ENCODE assay signal across 23 cellular contexts in the genomic region with DNA sequence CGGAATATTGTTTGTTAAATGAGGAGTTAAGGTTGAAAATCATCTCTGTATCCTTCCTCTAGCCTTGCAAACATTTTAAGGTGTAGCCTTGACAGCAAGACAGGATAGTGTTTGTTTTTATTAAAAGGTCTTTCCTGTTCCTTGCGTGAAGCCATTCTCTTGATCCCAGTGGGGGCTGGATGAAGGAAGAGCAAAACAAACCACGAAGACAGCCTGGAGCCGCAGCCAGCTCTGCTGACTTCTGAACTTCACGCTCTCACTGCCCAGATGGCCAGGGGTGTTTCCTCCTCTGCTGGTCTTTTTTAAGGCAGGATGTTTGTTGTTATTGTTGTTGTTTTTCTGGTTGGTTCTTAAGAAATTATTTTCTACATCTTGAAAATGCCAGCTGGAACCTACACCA.
DNase-seq lines count a peak whose midpoint lies in the region; ATAC-seq, FAIRE-seq and TF ChIP-seq lines count a peak whose summit lies in the region.
"Had no signal": no experiment of that assay in that cellular context is flagged by ENCODE, and none has a peak within 500 bp of the region (broad histone marks: within the 10 kb centered on the region; RNA-seq: fewer than 3 reads in every experiment).

No MANE protein-coding gene starts in this region.

- no peak for FAIRE-seq in A549 (lab: Jason Lieb, UNC)
- FAIRE-seq: GM12891 had no signal

- CTCF ChIA-PET in A549 (lab: Yijun Ruan, JAX): interaction anchor here (1.2 to 19.6 kb wide), 2 partner anchors 8 to 303 kb away, joined by 5 to 192 read pairs; no protein-coding TSS in a partner anchor

- no peak overlapping the region for H3K4me3 ChIP-seq in A549
- H3K4me3 ChIP-seq in fibroblast of lung (replicated peaks in 1 of 4; ENCODE audit: control extremely low read depth in 1 of 4, insufficient read depth in 1 of 4, low read depth in 3 of 4, low read length in 4 of 4): no peak overlapping the region
- H3K4me3 ChIP-seq in smooth muscle cell: no peak overlapping the region
- H3K4me3 ChIP-seq: adrenal gland, HAP-1, left lung, Peyer's patch, tibial artery had no signal

- H3K4me1 ChIP-seq in A549 (peaks cover 44% of the 10 kb centered on the region), fibroblast of lung (ENCODE audit: control insufficient read depth, extremely low read depth, insufficient read depth, low read length) (no peaks in the 10 kb centered on the region), smooth muscle cell (ENCODE audit: low read depth) (peaks cover 5% of the 10 kb centered on the region)
- H3K4me1 ChIP-seq: HAP-1, Peyer's patch had no signal

- H3K4me2 ChIP-seq in A549 (peak overlapping the region; percentile 29; the same call in 2 of the 3 replicates), fibroblast of lung (ENCODE audit: extremely low read depth, insufficient read depth, low read length) (no peak overlapping the region), smooth muscle cell (no peak overlapping the region)

- no peak overlapping the region for H3K27ac Mint-ChIP-seq in activated T-helper 1 cell treated with anti-CD3 and anti-CD28 coated beads, Interleukin-12 subunit alpha, Interleukin-12 subunit beta, Interleukin-2, Interleukin-4 antibody, amounts not matched to agents 30 ng/mL and 10 ng/mL and 1 ng/mL, durations not matched to agents 14 hours and 24 hours and 36 hours
- H3K27ac Mint-ChIP-seq: activated CD8-positive, alpha-beta T cell treated with anti-CD3 and anti-CD28 coated beads for 36 hours; stimulated activated effector memory CD8-positive, alpha-beta T cell treated with anti-CD3 and anti-CD28 coated beads, Interleukin-12 subunit alpha, Interleukin-12 subunit beta, amount 100 ng/mL, for 72 hours had no signal

- no peaks in the 10 kb centered on the region for H3K4me1 Mint-ChIP-seq in activated T-helper 1 cell treated with anti-CD3 and anti-CD28 coated beads, Interleukin-12 subunit alpha, Interleukin-12 subunit beta, Interleukin-2, Interleukin-4 antibody, amounts not matched to agents 30 ng/mL and 10 ng/mL and 1 ng/mL, durations not matched to agents 14 hours and 24 hours and 36 hours (ENCODE audit: low read depth)
- H3K4me1 Mint-ChIP-seq: CD8-positive, alpha-beta memory T cell; stimulated activated effector memory CD8-positive, alpha-beta T cell treated with anti-CD3 and anti-CD28 coated beads, Interleukin-12 subunit alpha, Interleukin-12 subunit beta, amount 100 ng/mL, for 72 hours had no signal

- H3K9ac ChIP-seq in fibroblast of lung (ENCODE audit: insufficient read depth, low read length) (no peak overlapping the region), smooth muscle cell (ENCODE audit: low read depth) (no peak overlapping the region)

- WGBS in A549 (ENCODE audit: missing lambda C conversion rate): 61% methylated on average over 5 of the region's 5 CpGs
- WGBS in smooth muscle cell (ENCODE audit: low lambda C conversion rate): 39% methylated on average over 5 of the region's 5 CpGs

- TF ChIP-seq CTCF in A549 (IDR thresholded peaks at IDR 0.05): no peak
- TF ChIP-seq CTCF in fibroblast of lung (conservative IDR thresholded peaks at IDR 0.05 in 1 of 2, IDR thresholded peaks at IDR 0.05 in 1 of 2; ENCODE audit: low read depth in 1 of 2, low read length in 2 of 2): no peak
- TF ChIP-seq CTCF in smooth muscle cell (IDR thresholded peaks at IDR 0.05; ENCODE audit: borderline replicate concordance, insufficient read depth, poor library complexity, severe bottlenecking): no peak

- H4K20me1 ChIP-seq in fibroblast of lung (ENCODE audit: control insufficient read depth, extremely low read depth, insufficient read depth, low read length): no peaks in the 10 kb centered on the region
- H4K20me1 ChIP-seq in smooth muscle cell (ENCODE audit: low read depth): no peaks in the 10 kb centered on the region

- TF ChIP-seq POLR2A in A549 (IDR thresholded peaks at IDR 0.05; ENCODE audit: low read length): no peak

- no peak for TF ChIP-seq EP300 in A549 (IDR thresholded peaks at IDR 0.05)

- H3K36me3 ChIP-seq in fibroblast of lung (ENCODE audit: control insufficient read depth, insufficient read depth, low read length): peaks cover 11% of the 10 kb centered on the region
- no peaks in the 10 kb centered on the region for H3K36me3 ChIP-seq in smooth muscle cell (ENCODE audit: low read depth)
- H3K36me3 ChIP-seq: adrenal gland, Peyer's patch had no signal

- peaks cover 14% of the 10 kb centered on the region for H3K36me3 Mint-ChIP-seq in activated T-helper 1 cell treated with anti-CD3 and anti-CD28 coated beads, Interleukin-12 subunit alpha, Interleukin-12 subunit beta, Interleukin-2, Interleukin-4 antibody, amounts not matched to agents 30 ng/mL and 10 ng/mL and 1 ng/mL, durations not matched to agents 14 hours and 24 hours and 36 hours (ENCODE audit: low read depth)

- H3K27ac ChIP-seq in A549 (peak overlapping the region; percentile 5 to 52; a peak in 4 of 6 replicates), fibroblast of lung (ENCODE audit: insufficient read depth, low read length) (no peak overlapping the region), smooth muscle cell (ENCODE audit: low read depth) (no peak overlapping the region)
- H3K27ac ChIP-seq: Peyer's patch, VCaP had no signal

- H3F3A ChIP-seq in smooth muscle cell (ENCODE audit: low read depth): no peaks in the 10 kb centered on the region

- ATAC-seq in A549 (no peak), GM21825 (IDR thresholded peaks at IDR 0.05; ENCODE audit: unreplicated experiment) (no peak)
- ATAC-seq: activated CD8-positive, alpha-beta T cell treated with anti-CD3 and anti-CD28 coated beads for 36 hours; left lung; stimulated activated effector memory CD8-positive, alpha-beta T cell treated with anti-CD3 and anti-CD28 coated beads, Interleukin-12 subunit alpha, Interleukin-12 subunit beta, amount 100 ng/mL, for 72 hours had no signal

- TF ChIP-seq RAD21 in A549 (conservative IDR thresholded peaks at IDR 0.05 in 1 of 2, IDR thresholded peaks at IDR 0.05 in 1 of 2): no peak

- intact Hi-C loops in activated T-helper 1 cell treated with anti-CD3 and anti-CD28 coated beads, Interleukin-12 subunit alpha, Interleukin-12 subunit beta, Interleukin-2, Interleukin-4 antibody, amounts not matched to agents 30 ng/mL and 10 ng/mL and 1 ng/mL, durations not matched to agents 14 hours and 24 hours and 36 hours (cut with micrococcal nuclease): no loop called here

- H3K9me3 Mint-ChIP-seq in activated T-helper 1 cell treated with anti-CD3 and anti-CD28 coated beads, Interleukin-12 subunit alpha, Interleukin-12 subunit beta, Interleukin-2, Interleukin-4 antibody, amounts not matched to agents 30 ng/mL and 10 ng/mL and 1 ng/mL, durations not matched to agents 14 hours and 24 hours and 36 hours: no peaks in the 10 kb centered on the region
- H3K9me3 Mint-ChIP-seq: activated CD8-positive, alpha-beta T cell treated with anti-CD3 and anti-CD28 coated beads for 36 hours; CD8-positive, alpha-beta memory T cell; stimulated activated effector memory CD8-positive, alpha-beta T cell treated with anti-CD3 and anti-CD28 coated beads, Interleukin-12 subunit alpha, Interleukin-12 subunit beta, amount 100 ng/mL, for 72 hours had no signal

- H2AFZ ChIP-seq in fibroblast of lung (ENCODE audit: low read length) (no peak overlapping the region), smooth muscle cell (ENCODE audit: low read depth) (no peak overlapping the region)

- H3K27me3 ChIP-seq in fibroblast of lung (ENCODE audit: control insufficient read depth, insufficient read depth, low read length) (no peaks in the 10 kb centered on the region), smooth muscle cell (ENCODE audit: low read depth) (no peaks in the 10 kb centered on the region)
- H3K27me3 ChIP-seq: adrenal gland, left lung, Peyer's patch, tibial artery had no signal

- H3K27me3 Mint-ChIP-seq in activated T-helper 1 cell treated with anti-CD3 and anti-CD28 coated beads, Interleukin-12 subunit alpha, Interleukin-12 subunit beta, Interleukin-2, Interleukin-4 antibody, amounts not matched to agents 30 ng/mL and 10 ng/mL and 1 ng/mL, durations not matched to agents 14 hours and 24 hours and 36 hours (ENCODE audit: insufficient read depth): no peaks in the 10 kb centered on the region
- H3K27me3 Mint-ChIP-seq: activated CD8-positive, alpha-beta T cell treated with anti-CD3 and anti-CD28 coated beads for 36 hours; CD8-positive, alpha-beta memory T cell had no signal

- no peaks in the 10 kb centered on the region for H3K79me2 ChIP-seq in fibroblast of lung (ENCODE audit: control insufficient read depth, insufficient read depth, low read length)
- no peaks in the 10 kb centered on the region for H3K79me2 ChIP-seq in smooth muscle cell (ENCODE audit: low read depth)

- POLR2A ChIA-PET in A549 (lab: Yijun Ruan, JAX): no interaction called here

- no peaks in the 10 kb centered on the region for H3K9me3 ChIP-seq in A549
- H3K9me3 ChIP-seq in fibroblast of lung (ENCODE audit: control insufficient read depth, insufficient read depth, low read depth, low read length): no peaks in the 10 kb centered on the region
- no peaks in the 10 kb centered on the region for H3K9me3 ChIP-seq in smooth muscle cell (replicated peaks; ENCODE audit: low read depth)
- H3K9me3 ChIP-seq: adrenal gland, HAP-1, left lung, Peyer's patch, tibial artery had no signal

- DNase-seq in A549 (ENCODE audit: low read depth in 1 of 2, low spot score in 1 of 2) (no peak), fibroblast of lung (ENCODE audit: low read depth in 2 of 2) (peak; percentile 17 to 49), myocyte (ENCODE audit: low read depth) (peak; percentile 36), HK-2 (ENCODE audit: unreplicated experiment) (no peak), smooth muscle cell (lab: John Stamatoyannopoulos, UW; ENCODE audit: unreplicated experiment) (no peak)
- DNase-seq in activated T-helper 1 cell treated with anti-CD3 and anti-CD28 coated beads, Interleukin-12 subunit alpha, Interleukin-12 subunit beta, Interleukin-2, Interleukin-4 antibody, amounts not matched to agents 30 ng/mL and 10 ng/mL and 1 ng/mL, durations not matched to agents 14 hours and 24 hours and 36 hours (ENCODE audit: low spot score): no peak
- DNase-seq: ACHN; activated CD8-positive, alpha-beta T cell treated with anti-CD3 and anti-CD28 coated beads for 36 hours; CD8-positive, alpha-beta memory T cell; erythroblast; left lung; NCI-H2107; NCI-H774; SW 1271; tibial artery had no signal

- H3K4me3 Mint-ChIP-seq in activated T-helper 1 cell treated with anti-CD3 and anti-CD28 coated beads, Interleukin-12 subunit alpha, Interleukin-12 subunit beta, Interleukin-2, Interleukin-4 antibody, amounts not matched to agents 30 ng/mL and 10 ng/mL and 1 ng/mL, durations not matched to agents 14 hours and 24 hours and 36 hours: no peak overlapping the region
- H3K4me3 Mint-ChIP-seq: activated CD8-positive, alpha-beta T cell treated with anti-CD3 and anti-CD28 coated beads for 36 hours; CD8-positive, alpha-beta memory T cell; stimulated activated effector memory CD8-positive, alpha-beta T cell treated with anti-CD3 and anti-CD28 coated beads, Interleukin-12 subunit alpha, Interleukin-12 subunit beta, amount 100 ng/mL, for 72 hours had no signal

TF ChIP-seq in A549, 52 proteins besides CTCF, POLR2A, EP300 and RAD21:
- TF ChIP-seq POLR2AphosphoS2 (conservative IDR thresholded peaks at IDR 0.05; ENCODE audit: low read length): no peak
- TF ChIP-seq ZSCAN20 (CRISPR knock-in tag; IDR thresholded peaks at IDR 0.05): no peak

TF ChIP-seq in PFSK-1, 5 proteins besides CTCF, POLR2A, EP300 and RAD21 (continues in another document):
- TF ChIP-seq POLR2AphosphoS5 (IDR thresholded peaks at IDR 0.05; ENCODE audit: low read depth, low read length): no peak

Comparison
In these comparisons a context has a peak if more than half of its experiments do, and no peak if none do; other contexts are left out.
1. DNase-seq: peak in fibroblast of lung (2 of 2) and myocyte (single experiment); none in A549 (0 of 2), HK-2 (single experiment), activated T-helper 1 cell treated with anti-CD3 and anti-CD28 coated beads, Interleukin-12 subunit alpha, Interleukin-12 subunit beta, Interleukin-2, Interleukin-4 antibody, amounts not matched to agents 30 ng/mL and 10 ng/mL and 1 ng/mL, durations not matched to agents 14 hours and 24 hours and 36 hours (single experiment) and smooth muscle cell (single experiment).
2. H3K27ac ChIP-seq: peak in A549 (2 of 2); none in fibroblast of lung (single experiment) and smooth muscle cell (single experiment).